ENCODE assay signal across 8 cellular contexts in the genomic region with DNA sequence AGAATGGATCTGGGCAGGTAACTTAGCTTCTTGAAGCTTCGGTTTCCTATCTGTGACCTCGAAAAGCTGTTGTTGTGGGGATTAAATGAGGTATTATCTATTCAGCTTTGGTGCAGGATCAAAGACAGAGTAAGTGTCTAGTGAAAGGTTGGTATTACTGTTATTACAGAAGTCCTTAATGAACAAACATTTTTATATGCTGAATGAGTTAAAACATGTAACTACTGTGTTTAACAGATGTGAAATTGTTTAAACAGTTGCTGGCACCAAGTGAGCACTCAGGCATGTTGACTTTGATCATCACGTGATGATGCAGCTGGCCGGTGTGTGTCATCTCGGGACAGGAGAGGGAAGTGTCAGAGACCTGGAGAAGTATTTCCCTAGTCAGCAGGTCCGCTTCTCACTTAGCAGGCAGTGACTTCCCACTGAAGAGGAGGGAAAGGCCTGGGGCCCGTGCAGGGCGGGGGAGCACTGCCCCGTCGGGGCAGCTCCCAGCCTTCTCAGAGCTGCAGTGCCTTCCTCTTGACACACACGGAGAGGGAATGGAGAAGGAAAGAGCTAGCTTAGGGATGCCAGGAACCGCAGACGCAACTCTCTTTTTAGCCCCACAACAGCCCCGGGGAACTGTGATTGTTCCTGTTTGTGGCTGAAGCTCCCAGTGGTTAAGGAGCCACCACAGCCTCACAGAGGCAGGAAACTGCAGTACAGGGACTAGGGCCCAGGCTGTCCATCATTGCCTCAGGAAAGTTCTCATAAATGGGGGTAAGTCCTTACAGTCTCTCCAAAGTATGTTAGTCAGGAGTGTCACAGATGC. TPM values are rescaled to one million over a fixed set of nuclear protein-coding genes. Genes with fewer than 3 reads are reported as not detected.
DNase-seq lines count a peak whose midpoint lies in the region; ATAC-seq and TF ChIP-seq lines count a peak whose summit lies in the region.

No MANE protein-coding gene starts in this region.

- H3K4me1 Mint-ChIP-seq in memory B cell: peaks cover 10% of the 10 kb centered on the region
- H3K4me1 Mint-ChIP-seq in activated T-helper 1 cell treated with anti-CD3 and anti-CD28 coated beads, Interleukin-12 subunit alpha, Interleukin-12 subunit beta, Interleukin-2, Interleukin-4 antibody, amounts not matched to agents 30 ng/mL and 10 ng/mL and 1 ng/mL, durations not matched to agents 14 hours and 24 hours and 36 hours (ENCODE audit: low read depth): no peaks in the 10 kb centered on the region

- H3K9me3 Mint-ChIP-seq in memory B cell: no peaks in the 10 kb centered on the region
- no peaks in the 10 kb centered on the region for H3K9me3 Mint-ChIP-seq in activated T-helper 1 cell treated with anti-CD3 and anti-CD28 coated beads, Interleukin-12 subunit alpha, Interleukin-12 subunit beta, Interleukin-2, Interleukin-4 antibody, amounts not matched to agents 30 ng/mL and 10 ng/mL and 1 ng/mL, durations not matched to agents 14 hours and 24 hours and 36 hours

- H3K27ac ChIP-seq in brain microvascular endothelial cell: peak overlapping the region; percentile 14

- no peaks in the 10 kb centered on the region for H3K27me3 ChIP-seq in brain microvascular endothelial cell (replicated peaks)

- H3K4me3 ChIP-seq in brain microvascular endothelial cell (ENCODE audit: low read depth, low read length): no peak overlapping the region

- ATAC-seq in memory B cell (ENCODE audit: low read depth) (peak; percentile 92), GM19395 (IDR thresholded peaks at IDR 0.05; ENCODE audit: unreplicated experiment) (no peak), HG03571 (IDR thresholded peaks at IDR 0.05; ENCODE audit: unreplicated experiment) (no peak)

- intact Hi-C loops in activated T-helper 1 cell treated with anti-CD3 and anti-CD28 coated beads, Interleukin-12 subunit alpha, Interleukin-12 subunit beta, Interleukin-2, Interleukin-4 antibody, amounts not matched to agents 30 ng/mL and 10 ng/mL and 1 ng/mL, durations not matched to agents 14 hours and 24 hours and 36 hours (cut with micrococcal nuclease): no loop called here

- in situ Hi-C loops in brain microvascular endothelial cell (cut with HindIII; ENCODE audit: low pct_ligation_motif_present, low sequenced_read_pairs): no loop called here

- peak overlapping the region; percentile 82 for H3K27ac Mint-ChIP-seq in memory B cell
- H3K27ac Mint-ChIP-seq in activated T-helper 1 cell treated with anti-CD3 and anti-CD28 coated beads, Interleukin-12 subunit alpha, Interleukin-12 subunit beta, Interleukin-2, Interleukin-4 antibody, amounts not matched to agents 30 ng/mL and 10 ng/mL and 1 ng/mL, durations not matched to agents 14 hours and 24 hours and 36 hours: no peak overlapping the region

- H3K36me3 Mint-ChIP-seq in memory B cell: peaks cover 24% of the 10 kb centered on the region
- peaks cover 2% of the 10 kb centered on the region for H3K36me3 Mint-ChIP-seq in activated T-helper 1 cell treated with anti-CD3 and anti-CD28 coated beads, Interleukin-12 subunit alpha, Interleukin-12 subunit beta, Interleukin-2, Interleukin-4 antibody, amounts not matched to agents 30 ng/mL and 10 ng/mL and 1 ng/mL, durations not matched to agents 14 hours and 24 hours and 36 hours (ENCODE audit: low read depth)

- no peaks in the 10 kb centered on the region for H3K27me3 Mint-ChIP-seq in memory B cell
- peaks cover 3% of the 10 kb centered on the region for H3K27me3 Mint-ChIP-seq in activated T-helper 1 cell treated with anti-CD3 and anti-CD28 coated beads, Interleukin-12 subunit alpha, Interleukin-12 subunit beta, Interleukin-2, Interleukin-4 antibody, amounts not matched to agents 30 ng/mL and 10 ng/mL and 1 ng/mL, durations not matched to agents 14 hours and 24 hours and 36 hours (ENCODE audit: insufficient read depth)

- DNase-seq in NCI-H187 (lab: John Stamatoyannopoulos, UW): peak; percentile 52 to 60
- DNase-seq in brain microvascular endothelial cell: peak; percentile 65
- DNase-seq in memory B cell (ENCODE audit: low spot score in 2 of 2): no peak
- DNase-seq in activated CD4-positive, alpha-beta T cell treated with anti-CD3 and anti-CD28 coated beads for 1 hour: no peak
- no peak for DNase-seq in activated T-helper 1 cell treated with anti-CD3 and anti-CD28 coated beads, Interleukin-12 subunit alpha, Interleukin-12 subunit beta, Interleukin-2, Interleukin-4 antibody, amounts not matched to agents 30 ng/mL and 10 ng/mL and 1 ng/mL, durations not matched to agents 14 hours and 24 hours and 36 hours (ENCODE audit: low spot score)

- no peaks in the 10 kb centered on the region for H3K36me3 ChIP-seq in brain microvascular endothelial cell (replicated peaks)

- TF ChIP-seq CTCF in GM12872 (IDR thresholded peaks at IDR 0.05; ENCODE audit: insufficient read depth, low read depth, low read length) (0 out of 3 replicates have a peak, but pooled peaks have one; percentile 2), brain microvascular endothelial cell (IDR thresholded peaks at IDR 0.05; ENCODE audit: low read depth, low read length, missing control alignments) (no peak)

- peak overlapping the region; percentile 27 for H3K4me3 Mint-ChIP-seq in memory B cell
- no peak overlapping the region for H3K4me3 Mint-ChIP-seq in activated T-helper 1 cell treated with anti-CD3 and anti-CD28 coated beads, Interleukin-12 subunit alpha, Interleukin-12 subunit beta, Interleukin-2, Interleukin-4 antibody, amounts not matched to agents 30 ng/mL and 10 ng/mL and 1 ng/mL, durations not matched to agents 14 hours and 24 hours and 36 hours

RNA-seq across cellular contexts. Expression of a gene that starts 18.0 kb away (rescaled TPM):
- total RNA-seq in activated T-helper 1 cell treated with anti-CD3 and anti-CD28 coated beads, Interleukin-12 subunit alpha, Interleukin-12 subunit beta, Interleukin-2, Interleukin-4 antibody, amounts not matched to agents 30 ng/mL and 10 ng/mL and 1 ng/mL, durations not matched to agents 14 hours and 24 hours and 36 hours: 5.2 and 5.6 TPM in 2 replicates

RNA-seq across cellular contexts. Expression of a gene that starts 20.8 kb away (rescaled TPM):
- 6.6 and 7.9 TPM in 2 replicates for total RNA-seq in activated T-helper 1 cell treated with anti-CD3 and anti-CD28 coated beads, Interleukin-12 subunit alpha, Interleukin-12 subunit beta, Interleukin-2, Interleukin-4 antibody, amounts not matched to agents 30 ng/mL and 10 ng/mL and 1 ng/mL, durations not matched to agents 14 hours and 24 hours and 36 hours

Comparison
In these comparisons a context has a peak if more than half of its experiments do, and no peak if none do; other contexts are left out.
1. DNase-seq: peak in NCI-H187 (2 of 2) and brain microvascular endothelial cell (single experiment); none in memory B cell (0 of 2), activated CD4-positive, alpha-beta T cell treated with anti-CD3 and anti-CD28 coated beads for 1 hour (single experiment) and activated T-helper 1 cell treated with anti-CD3 and anti-CD28 coated beads, Interleukin-12 subunit alpha, Interleukin-12 subunit beta, Interleukin-2, Interleukin-4 antibody, amounts not matched to agents 30 ng/mL and 10 ng/mL and 1 ng/mL, durations not matched to agents 14 hours and 24 hours and 36 hours (single experiment).